ENCODE assay signal across 1 cellular context in the genomic region with DNA sequence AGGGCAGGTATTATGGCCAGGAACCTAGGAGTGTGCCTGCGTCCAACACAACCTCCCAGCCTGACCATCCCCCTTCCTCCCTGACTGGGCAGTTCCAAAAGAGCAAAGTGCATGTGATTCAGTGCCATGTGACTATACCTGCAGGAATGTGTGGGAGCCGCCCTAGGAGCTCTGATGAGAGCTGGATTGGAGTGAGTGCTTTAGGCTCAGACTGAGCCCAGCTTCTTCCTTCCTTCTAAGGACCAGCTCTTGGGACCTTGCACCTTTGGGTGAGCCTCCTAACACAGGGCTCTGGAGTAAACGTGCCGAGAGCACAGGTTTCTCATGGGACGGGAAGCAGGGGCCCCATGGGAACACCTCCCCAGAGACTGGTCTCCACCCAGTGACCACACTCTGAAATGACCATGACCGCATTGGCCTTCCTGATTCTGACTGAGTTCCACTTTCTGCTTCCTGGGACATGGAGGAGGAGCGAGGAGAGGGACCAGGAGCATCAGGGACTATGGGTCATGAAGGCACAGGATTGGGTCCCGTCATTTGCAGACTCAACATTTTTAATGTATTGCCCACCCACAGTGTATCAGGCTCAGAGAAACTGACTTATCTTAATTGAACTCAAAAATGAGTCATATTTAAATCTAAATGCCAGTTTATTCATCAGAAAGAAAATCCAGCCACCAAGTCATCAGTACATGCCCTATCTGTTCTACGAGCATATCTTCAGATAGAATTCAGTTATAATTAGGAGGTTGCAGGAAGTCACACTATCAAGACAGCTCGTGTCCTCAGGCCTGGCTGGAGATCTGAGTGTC.
TF ChIP-seq lines count a peak whose summit lies in the region.

No MANE protein-coding gene starts in this region.

TF ChIP-seq in HepG2, 621 proteins besides CTCF, POLR2A, EP300 and RAD21 (continued from another document and continues in another):
- TF ChIP-seq, protein P1, sequence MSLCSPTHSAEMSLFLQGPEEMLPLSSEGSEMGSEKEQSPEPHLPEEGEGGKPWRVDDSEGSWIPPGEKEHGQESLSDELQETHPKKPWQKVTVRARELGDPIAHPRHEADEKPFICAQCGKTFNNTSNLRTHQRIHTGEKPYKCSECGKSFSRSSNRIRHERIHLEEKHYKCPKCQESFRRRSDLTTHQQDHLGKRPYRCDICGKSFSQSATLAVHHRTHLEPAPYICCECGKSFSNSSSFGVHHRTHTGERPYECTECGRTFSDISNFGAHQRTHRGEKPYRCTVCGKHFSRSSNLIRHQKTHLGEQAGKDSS (CRISPR knock-in tag; IDR thresholded peaks at IDR 0.05; ENCODE audit: borderline replicate concordance, low read depth), result 0 out of 2 replicates have a peak, but pooled peaks have one; percentile 19
- TF ChIP-seq ELF3 (CRISPR knock-in tag; IDR thresholded peaks at IDR 0.05), result peak; percentile 50; the same call in 1 of the 2 replicates
- TF ChIP-seq MYPOP (CRISPR knock-in tag; IDR thresholded peaks at IDR 0.05), result no peak
- TF ChIP-seq ZFP91 (CRISPR knock-in tag; IDR thresholded peaks at IDR 0.05; ENCODE audit: borderline replicate concordance), result peak; percentile 47; the same call in 1 of the 2 replicates
- no peak for TF ChIP-seq SRY (CRISPR knock-in tag; IDR thresholded peaks at IDR 0.05)
- TF ChIP-seq ZNF275 (CRISPR knock-in tag; IDR thresholded peaks at IDR 0.05; ENCODE audit: borderline replicate concordance), result no peak
- peak; percentile 77 for TF ChIP-seq ATF3 (CRISPR knock-in tag; IDR thresholded peaks at IDR 0.05)
- TF ChIP-seq, protein P2, sequence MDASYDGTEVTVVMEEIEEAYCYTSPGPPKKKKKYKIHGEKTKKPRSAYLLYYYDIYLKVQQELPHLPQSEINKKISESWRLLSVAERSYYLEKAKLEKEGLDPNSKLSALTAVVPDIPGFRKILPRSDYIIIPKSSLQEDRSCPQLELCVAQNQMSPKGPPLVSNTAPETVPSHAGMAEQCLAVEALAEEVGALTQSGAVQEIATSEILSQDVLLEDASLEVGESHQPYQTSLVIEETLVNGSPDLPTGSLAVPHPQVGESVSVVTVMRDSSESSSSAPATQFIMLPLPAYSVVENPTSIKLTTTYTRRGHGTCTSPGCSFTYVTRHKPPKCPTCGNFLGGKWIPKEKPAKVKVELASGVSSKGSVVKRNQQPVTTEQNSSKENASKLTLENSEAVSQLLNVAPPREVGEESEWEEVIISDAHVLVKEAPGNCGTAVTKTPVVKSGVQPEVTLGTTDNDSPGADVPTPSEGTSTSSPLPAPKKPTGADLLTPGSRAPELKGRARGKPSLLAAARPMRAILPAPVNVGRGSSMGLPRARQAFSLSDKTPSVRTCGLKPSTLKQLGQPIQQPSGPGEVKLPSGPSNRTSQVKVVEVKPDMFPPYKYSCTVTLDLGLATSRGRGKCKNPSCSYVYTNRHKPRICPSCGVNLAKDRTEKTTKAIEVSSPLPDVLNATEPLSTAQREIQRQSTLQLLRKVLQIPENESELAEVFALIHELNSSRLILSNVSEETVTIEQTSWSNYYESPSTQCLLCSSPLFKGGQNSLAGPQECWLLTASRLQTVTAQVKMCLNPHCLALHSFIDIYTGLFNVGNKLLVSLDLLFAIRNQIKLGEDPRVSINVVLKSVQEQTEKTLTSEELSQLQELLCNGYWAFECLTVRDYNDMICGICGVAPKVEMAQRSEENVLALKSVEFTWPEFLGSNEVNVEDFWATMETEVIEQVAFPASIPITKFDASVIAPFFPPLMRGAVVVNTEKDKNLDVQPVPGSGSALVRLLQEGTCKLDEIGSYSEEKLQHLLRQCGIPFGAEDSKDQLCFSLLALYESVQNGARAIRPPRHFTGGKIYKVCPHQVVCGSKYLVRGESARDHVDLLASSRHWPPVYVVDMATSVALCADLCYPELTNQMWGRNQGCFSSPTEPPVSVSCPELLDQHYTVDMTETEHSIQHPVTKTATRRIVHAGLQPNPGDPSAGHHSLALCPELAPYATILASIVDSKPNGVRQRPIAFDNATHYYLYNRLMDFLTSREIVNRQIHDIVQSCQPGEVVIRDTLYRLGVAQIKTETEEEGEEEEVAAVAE (CRISPR knock-in tag; IDR thresholded peaks at IDR 0.05; ENCODE audit: borderline replicate concordance), result 0 out of 2 replicates have a peak, but pooled peaks have one; percentile 13
- no peak for TF ChIP-seq RBM39 (IDR thresholded peaks at IDR 0.05; ENCODE audit: low read depth, low read length, poor library complexity, severe bottlenecking)
- TF ChIP-seq ZFP36L2 (CRISPR knock-in tag; IDR thresholded peaks at IDR 0.05), result no peak
- no peak for TF ChIP-seq CEBPG (CRISPR knock-in tag; IDR thresholded peaks at IDR 0.05)
- no peak for TF ChIP-seq KLF12 (CRISPR knock-in tag; IDR thresholded peaks at IDR 0.05; ENCODE audit: borderline replicate concordance)
- no peak for TF ChIP-seq ZSCAN22 (CRISPR knock-in tag; IDR thresholded peaks at IDR 0.05)
- TF ChIP-seq, protein P3, sequence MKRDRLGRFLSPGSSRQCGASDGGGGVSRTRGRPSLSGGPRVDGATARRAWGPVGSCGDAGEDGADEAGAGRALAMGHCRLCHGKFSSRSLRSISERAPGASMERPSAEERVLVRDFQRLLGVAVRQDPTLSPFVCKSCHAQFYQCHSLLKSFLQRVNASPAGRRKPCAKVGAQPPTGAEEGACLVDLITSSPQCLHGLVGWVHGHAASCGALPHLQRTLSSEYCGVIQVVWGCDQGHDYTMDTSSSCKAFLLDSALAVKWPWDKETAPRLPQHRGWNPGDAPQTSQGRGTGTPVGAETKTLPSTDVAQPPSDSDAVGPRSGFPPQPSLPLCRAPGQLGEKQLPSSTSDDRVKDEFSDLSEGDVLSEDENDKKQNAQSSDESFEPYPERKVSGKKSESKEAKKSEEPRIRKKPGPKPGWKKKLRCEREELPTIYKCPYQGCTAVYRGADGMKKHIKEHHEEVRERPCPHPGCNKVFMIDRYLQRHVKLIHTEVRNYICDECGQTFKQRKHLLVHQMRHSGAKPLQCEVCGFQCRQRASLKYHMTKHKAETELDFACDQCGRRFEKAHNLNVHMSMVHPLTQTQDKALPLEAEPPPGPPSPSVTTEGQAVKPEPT (CRISPR knock-in tag; IDR thresholded peaks at IDR 0.05; ENCODE audit: low read depth), result no peak
- no peak for TF ChIP-seq KMT2B (CRISPR knock-in tag; IDR thresholded peaks at IDR 0.05)
- no peak for TF ChIP-seq SOX6 (IDR thresholded peaks at IDR 0.05)
- TF ChIP-seq SOX6 (CRISPR knock-in tag; IDR thresholded peaks at IDR 0.05), result 0 out of 2 replicates have a peak, but pooled peaks have one; percentile 24
- TF ChIP-seq, protein P4, sequence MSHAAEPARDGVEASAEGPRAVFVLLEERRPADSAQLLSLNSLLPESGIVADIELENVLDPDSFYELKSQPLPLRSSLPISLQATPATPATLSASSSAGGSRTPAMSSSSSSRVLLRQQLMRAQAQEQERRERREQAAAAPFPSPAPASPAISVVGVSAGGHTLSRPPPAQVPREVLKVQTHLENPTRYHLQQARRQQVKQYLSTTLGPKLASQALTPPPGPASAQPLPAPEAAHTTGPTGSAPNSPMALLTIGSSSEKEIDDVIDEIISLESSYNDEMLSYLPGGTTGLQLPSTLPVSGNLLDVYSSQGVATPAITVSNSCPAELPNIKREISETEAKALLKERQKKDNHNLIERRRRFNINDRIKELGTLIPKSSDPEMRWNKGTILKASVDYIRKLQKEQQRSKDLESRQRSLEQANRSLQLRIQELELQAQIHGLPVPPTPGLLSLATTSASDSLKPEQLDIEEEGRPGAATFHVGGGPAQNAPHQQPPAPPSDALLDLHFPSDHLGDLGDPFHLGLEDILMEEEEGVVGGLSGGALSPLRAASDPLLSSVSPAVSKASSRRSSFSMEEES (CRISPR knock-in tag; IDR thresholded peaks at IDR 0.05), result peak; percentile 97
- no peak for TF ChIP-seq SNAI1 (CRISPR knock-in tag; IDR thresholded peaks at IDR 0.05; ENCODE audit: borderline replicate concordance)
- peak; percentile 80 for TF ChIP-seq TRIM24 (CRISPR knock-in tag; IDR thresholded peaks at IDR 0.05)
- TF ChIP-seq ZZZ3 (CRISPR knock-in tag; IDR thresholded peaks at IDR 0.05; ENCODE audit: borderline replicate concordance), result no peak
- TF ChIP-seq ARNTL (CRISPR knock-in tag; IDR thresholded peaks at IDR 0.05), result no peak; the same call in 1 of the 2 replicates
- no peak for TF ChIP-seq ZNF414 (CRISPR knock-in tag; IDR thresholded peaks at IDR 0.05)
- no peak for TF ChIP-seq FOXA1 (IDR thresholded peaks at IDR 0.05)
- TF ChIP-seq FOXA1 (CRISPR knock-in tag; IDR thresholded peaks at IDR 0.05), result no peak
- no peak for TF ChIP-seq PHB2 (IDR thresholded peaks at IDR 0.05; ENCODE audit: partially characterized antibody)
- TF ChIP-seq THAP11 (CRISPR knock-in tag; IDR thresholded peaks at IDR 0.05), result peak; percentile 39; the same call in 1 of the 2 replicates
- no peak for TF ChIP-seq MEF2D (CRISPR knock-in tag; IDR thresholded peaks at IDR 0.05)
- no peak for TF ChIP-seq NFAT5 (CRISPR knock-in tag; IDR thresholded peaks at IDR 0.05)
- no peak for TF ChIP-seq NR2F6 (IDR thresholded peaks at IDR 0.05)
- TF ChIP-seq NR2F6 (CRISPR knock-in tag; IDR thresholded peaks at IDR 0.05), result 0 out of 2 replicates have a peak, but pooled peaks have one; percentile 33
- TF ChIP-seq NCOR1 (IDR thresholded peaks at IDR 0.05; ENCODE audit: borderline replicate concordance, low read length), result no peak; the same call in 1 of the 2 replicates
- no peak for TF ChIP-seq PAX8 (CRISPR knock-in tag; IDR thresholded peaks at IDR 0.05; ENCODE audit: borderline replicate concordance)
- TF ChIP-seq TAF15 (IDR thresholded peaks at IDR 0.05; ENCODE audit: low read depth, low read length, poor library complexity, severe bottlenecking), result no peak
- no peak for TF ChIP-seq ZNF329 (CRISPR knock-in tag; IDR thresholded peaks at IDR 0.05; ENCODE audit: low read depth)
- no peak for TF ChIP-seq ZNF3 (CRISPR knock-in tag; IDR thresholded peaks at IDR 0.05)
